In the genomic region with DNA sequence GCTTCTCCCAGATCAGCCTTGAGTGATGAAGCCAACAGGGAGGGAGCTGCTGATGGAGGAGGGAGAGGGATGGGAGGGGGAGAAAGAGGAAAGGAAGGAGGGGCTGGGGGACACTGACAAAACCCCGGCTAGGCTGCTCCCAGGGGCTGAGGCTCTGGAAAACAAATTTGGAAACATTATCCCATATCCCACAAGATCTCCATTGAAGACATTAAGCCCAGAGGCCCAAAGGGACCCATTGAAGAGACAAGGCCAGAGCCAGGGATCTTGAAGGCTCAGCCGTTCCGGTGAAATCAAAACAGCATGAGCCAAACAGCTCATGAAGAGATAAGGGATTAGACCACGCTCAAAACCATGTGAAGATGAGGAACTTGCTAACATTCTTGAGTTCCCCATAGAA, we compare ENCODE assay signal across 18 cellular contexts.
DNase-seq lines count a peak whose midpoint lies in the region; ATAC-seq, FAIRE-seq and TF ChIP-seq lines count a peak whose summit lies in the region.
"Had no signal": no experiment of that assay in that cellular context is flagged by ENCODE, and none has a peak within 500 bp of the region (broad histone marks: within the 10 kb centered on the region; RNA-seq: fewer than 3 reads in every experiment).

No MANE protein-coding gene starts in this region.

- no peak overlapping the region for H3K9ac ChIP-seq in IMR-90 (ENCODE audit: low read depth, low read length)

- no peak for TF ChIP-seq RAD21 in A549 (conservative IDR thresholded peaks at IDR 0.05 in 1 of 2, IDR thresholded peaks at IDR 0.05 in 1 of 2)
- no peak for TF ChIP-seq RAD21 in IMR-90 (IDR thresholded peaks at IDR 0.05; ENCODE audit: low read length)

- H3K36me3 ChIP-seq in IMR-90 (ENCODE audit: control insufficient read depth, insufficient read depth, low read length) (no peaks in the 10 kb centered on the region), A673 (ENCODE audit: insufficient read depth, low read length, poor library complexity, severe bottlenecking) (no peaks in the 10 kb centered on the region)
- H3K36me3 ChIP-seq: sigmoid colon, upper lobe of right lung had no signal

- H3K14ac ChIP-seq in IMR-90 (replicated peaks; ENCODE audit: low read depth, low read length), result 0 out of 2 replicates have a peak overlapping the region, but pooled peaks have one; percentile 29

- peaks cover 19% of the 10 kb centered on the region for H3K4me1 ChIP-seq in A549
- peaks cover 13% of the 10 kb centered on the region for H3K4me1 ChIP-seq in IMR-90 (ENCODE audit: control insufficient read depth, insufficient read depth, low read length)
- H3K4me1 ChIP-seq in right cardiac atrium (ENCODE audit: control insufficient read depth, insufficient read depth, low read length), result no peaks in the 10 kb centered on the region
- peaks cover 3% of the 10 kb centered on the region for H3K4me1 ChIP-seq in A673 (ENCODE audit: insufficient read depth, low read length, poor library complexity, severe bottlenecking)
- H3K4me1 ChIP-seq: sigmoid colon, upper lobe of right lung had no signal

- no peak overlapping the region for H2AK9ac ChIP-seq in IMR-90 (replicated peaks; ENCODE audit: low read depth, low read length, poor library complexity)

- no peaks in the 10 kb centered on the region for H3K9me3 Mint-ChIP-seq in activated naive CD8-positive, alpha-beta T cell treated with anti-CD3 and anti-CD28 coated beads, Interleukin-2, amount 50 U/mL, for 24 hours
- H3K9me3 Mint-ChIP-seq: activated naive CD4-positive, alpha-beta T cell treated with anti-CD3 and anti-CD28 coated beads for 36 hours; IgD-negative memory B cell had no signal

- WGBS in A549 (ENCODE audit: missing lambda C conversion rate), result 88% methylated on average over 4 of the region's 4 CpGs
- WGBS in IMR-90 (ENCODE audit: extremely low coverage in 2 of 2, insufficient read length in 1 of 2), 2 experiments, result no CpG with 5 or more reads among the region's 4 CpGs
- 50% methylated on average over 4 of the region's 4 CpGs for WGBS in right cardiac atrium

- H3K27me3 Mint-ChIP-seq in activated naive CD8-positive, alpha-beta T cell treated with anti-CD3 and anti-CD28 coated beads, Interleukin-2, amount 50 U/mL, for 24 hours, result no peaks in the 10 kb centered on the region
- H3K27me3 Mint-ChIP-seq: IgD-negative memory B cell had no signal

- CTCF ChIA-PET in A549 (lab: Yijun Ruan, JAX) (interaction anchor here (1.0 to 11.3 kb wide), 3 partner anchors 9 to 102 kb away, joined by 3 to 107 read pairs (median 5); no protein-coding TSS in a partner anchor), IMR-90 (lab: Yijun Ruan, JAX) (no interaction called here), A673 (lab: Charles Lee) (no interaction called here)

- dilution Hi-C loops in IMR-90 (cut with HindIII; ENCODE audit: low sequenced_read_pairs, unreplicated experiment), result no loop called here

- H2BK120ac ChIP-seq in IMR-90 (ENCODE audit: low read depth, low read length), result peak overlapping the region; percentile 48

- H3K36me3 Mint-ChIP-seq in activated naive CD8-positive, alpha-beta T cell treated with anti-CD3 and anti-CD28 coated beads, Interleukin-2, amount 50 U/mL, for 24 hours (ENCODE audit: low read depth), result no peaks in the 10 kb centered on the region
- H3K36me3 Mint-ChIP-seq: brain had no signal

- peak overlapping the region; percentile 23 for H2BK20ac ChIP-seq in IMR-90 (ENCODE audit: low read depth, low read length)

- H3K23ac ChIP-seq in IMR-90 (ENCODE audit: low read depth, low read length), result no peak overlapping the region; the same call in 1 of the 2 replicates

- H4K8ac ChIP-seq in IMR-90 (ENCODE audit: low read depth in 2 of 2, low read length in 2 of 2), result peak overlapping the region; percentile 50 to 67; a peak in 3 of 4 replicates

- DNase-seq in A549 (ENCODE audit: low read depth in 1 of 2, low spot score in 1 of 2), result no peak
- no peak for DNase-seq in IMR-90
- no peak for DNase-seq in activated naive CD8-positive, alpha-beta T cell treated with anti-CD3 and anti-CD28 coated beads, Interleukin-2, amount 50 U/mL, for 24 hours
- peak; percentile 29 to 84 (median 79) for DNase-seq in right cardiac atrium
- no peak for DNase-seq in urothelium cell line (ENCODE audit: low spot score)
- no peak for DNase-seq in AML-193 (lab: John Stamatoyannopoulos, UW)
- DNase-seq in A673 (ENCODE audit: low spot score), result no peak
- no peak for DNase-seq in COLO829 (ENCODE audit: low spot score)
- DNase-seq: activated CD4-positive, alpha-beta T cell treated with anti-CD3 and anti-CD28 coated beads for 36 hours; activated naive CD4-positive, alpha-beta T cell treated with anti-CD3 and anti-CD28 coated beads for 36 hours; COR-L47; H7; NCI-H2029 treated with DMSO at 0.1 percent for 48 hours; NCI-H510A; sigmoid colon; upper lobe of right lung had no signal

- peak overlapping the region; percentile 68 for H4K91ac ChIP-seq in IMR-90 (ENCODE audit: insufficient read depth, low read depth, low read length)

- peaks cover 82% of the 10 kb centered on the region for H3K4me1 Mint-ChIP-seq in activated naive CD8-positive, alpha-beta T cell treated with anti-CD3 and anti-CD28 coated beads, Interleukin-2, amount 50 U/mL, for 24 hours

- H3K4me2 ChIP-seq in A549, result no peak overlapping the region
- H3K4me2 ChIP-seq in IMR-90 (ENCODE audit: low read depth, low read length), result no peak overlapping the region

- H3K9me1 ChIP-seq in IMR-90 (ENCODE audit: insufficient read depth, low read length), result peaks cover 8% of the 10 kb centered on the region

- POLR2A ChIA-PET in A549 (lab: Yijun Ruan, JAX), result no interaction called here
- POLR2A ChIA-PET in IMR-90 (lab: Charles Lee; ENCODE audit: unreplicated experiment), result no interaction called here
- POLR2A ChIA-PET in A673 (lab: Charles Lee; ENCODE audit: low non-redundant PET), result no interaction called here

- H3K27me3 ChIP-seq in IMR-90 (ENCODE audit: control insufficient read depth, insufficient read depth, low read length) (no peaks in the 10 kb centered on the region), right cardiac atrium (ENCODE audit: control insufficient read depth, insufficient read depth) (no peaks in the 10 kb centered on the region), A673 (replicated peaks; ENCODE audit: insufficient read depth, low read depth, low read length, poor library complexity) (no peaks in the 10 kb centered on the region)
- H3K27me3 ChIP-seq: sigmoid colon, upper lobe of right lung had no signal

- FAIRE-seq in A549 (lab: Jason Lieb, UNC) (no peak), urothelium cell line (lab: Jason Lieb, UNC) (no peak)

- peak overlapping the region; percentile 70 for H3K18ac ChIP-seq in IMR-90 (ENCODE audit: low read depth, low read length)

- peak overlapping the region; percentile 92 for H3K27ac Mint-ChIP-seq in activated naive CD8-positive, alpha-beta T cell treated with anti-CD3 and anti-CD28 coated beads, Interleukin-2, amount 50 U/mL, for 24 hours
- H3K27ac Mint-ChIP-seq: activated naive CD4-positive, alpha-beta T cell treated with anti-CD3 and anti-CD28 coated beads for 36 hours had no signal

- H3K56ac ChIP-seq in IMR-90 (ENCODE audit: extremely low read depth, insufficient read depth, low read length), result 0 out of 2 replicates have a peak overlapping the region, but pooled peaks have one; percentile 14

- peak overlapping the region; percentile 22 for H2BK5ac ChIP-seq in IMR-90 (ENCODE audit: low read depth, low read length, poor library complexity, severe bottlenecking)

- TF ChIP-seq POLR2A in A549 (IDR thresholded peaks at IDR 0.05; ENCODE audit: low read length) (no peak), IMR-90 (IDR thresholded peaks at IDR 0.05; ENCODE audit: low read depth, low read length) (no peak)

- H3K9me3 ChIP-seq in A549 (no peaks in the 10 kb centered on the region), IMR-90 (ENCODE audit: control insufficient read depth, insufficient read depth, low read length) (no peaks in the 10 kb centered on the region), right cardiac atrium (ENCODE audit: control insufficient read depth, low read length) (no peaks in the 10 kb centered on the region), A673 (ENCODE audit: low read depth, low read length, poor library complexity, severe bottlenecking) (no peaks in the 10 kb centered on the region)
- H3K9me3 ChIP-seq: sigmoid colon, upper lobe of right lung had no signal

- peak overlapping the region; percentile 63 to 95; a peak in 5 of 6 replicates for H3K27ac ChIP-seq in A549
- H3K27ac ChIP-seq in IMR-90 (ENCODE audit: insufficient read depth, low read length), result peak overlapping the region; percentile 13; the same call in 1 of the 2 replicates
- H3K27ac ChIP-seq in right cardiac atrium (ENCODE audit: low read length), result no peak overlapping the region
- H3K27ac ChIP-seq in A673 (ENCODE audit: low read depth, low read length, poor library complexity, severe bottlenecking), result no peak overlapping the region
- H3K27ac ChIP-seq: sigmoid colon, upper lobe of right lung had no signal

- peak overlapping the region; percentile 49 for H4K5ac ChIP-seq in IMR-90 (ENCODE audit: low read depth, low read length)

- H3K4ac ChIP-seq in IMR-90 (ENCODE audit: low read depth, low read length), result peak overlapping the region; percentile 26; the same call in 1 of the 2 replicates

- in situ Hi-C loops in IMR-90 (cut with MboI; ENCODE audit: low sequenced_read_pairs), result no loop called here

- H2AK5ac ChIP-seq in IMR-90 (ENCODE audit: low read depth, low read length), result peak overlapping the region; percentile 38; the same call in 1 of the 2 replicates

- ATAC-seq in A549 (no peak), IMR-90 (ENCODE audit: low read depth) (no peak), right cardiac atrium (peak; percentile 84 to 94)
- no peak for ATAC-seq in activated naive CD8-positive, alpha-beta T cell treated with anti-CD3 and anti-CD28 coated beads, Interleukin-2, amount 50 U/mL, for 24 hours
- ATAC-seq: upper lobe of right lung had no signal

- peak overlapping the region; percentile 69; the same call in 2 of the 3 replicates for H2BK15ac ChIP-seq in IMR-90 (ENCODE audit: low read depth, low read length)

- TF ChIP-seq EP300 in A549 (IDR thresholded peaks at IDR 0.05), result no peak

- H3K4me3 ChIP-seq in A549, result no peak overlapping the region
- H3K4me3 ChIP-seq in IMR-90 (ENCODE audit: insufficient read depth, low read depth, low read length), result no peak overlapping the region
- no peak overlapping the region for H3K4me3 ChIP-seq in right cardiac atrium (ENCODE audit: low read length)
- H3K4me3 ChIP-seq in A673 (ENCODE audit: low read depth, low read length, poor library complexity, severe bottlenecking), result no peak overlapping the region
- H3K4me3 ChIP-seq: sigmoid colon, upper lobe of right lung had no signal

- no peak overlapping the region for H2AFZ ChIP-seq in IMR-90 (replicated peaks; ENCODE audit: low read length, poor library complexity)

- no peak for TF ChIP-seq CTCF in A549 (IDR thresholded peaks at IDR 0.05)
- no peak for TF ChIP-seq CTCF in IMR-90 (conservative IDR thresholded peaks at IDR 0.05; ENCODE audit: low read depth, low read length)
- no peak for TF ChIP-seq CTCF in A673 (conservative IDR thresholded peaks at IDR 0.05; ENCODE audit: low read depth, low read length)

- BruUV-seq in IMR-90 (replicated peaks; lab: Mats Ljungman, UMichigan) (no TSS peak), A673 (replicated peaks; lab: Mats Ljungman, UMichigan) (no TSS peak)

- H4K20me1 ChIP-seq in IMR-90 (ENCODE audit: insufficient read depth, low read length), result no peaks in the 10 kb centered on the region

- intact Hi-C loops in IMR-90 (cut with micrococcal nuclease), result no loop called here
- intact Hi-C loops in right cardiac atrium (cut with DNase I), result no loop called here
- intact Hi-C loops in A673 (cut with micrococcal nuclease; ENCODE audit: unreplicated experiment), result no loop called here

- no peaks in the 10 kb centered on the region for H3K79me1 ChIP-seq in IMR-90 (ENCODE audit: low read depth in 1 of 2, low read length in 2 of 2)

- H3K4me3 Mint-ChIP-seq in activated naive CD8-positive, alpha-beta T cell treated with anti-CD3 and anti-CD28 coated beads, Interleukin-2, amount 50 U/mL, for 24 hours, result no peak overlapping the region
- H3K4me3 Mint-ChIP-seq: activated CD4-positive, alpha-beta T cell treated with anti-CD3 and anti-CD28 coated beads for 36 hours; activated naive CD4-positive, alpha-beta T cell treated with anti-CD3 and anti-CD28 coated beads for 36 hours; brain had no signal

Comparison
In these comparisons a context has a peak if more than half of its experiments do, and no peak if none do; other contexts are left out.
1. ATAC-seq: peak in right cardiac atrium (2 of 2); none in A549 (0 of 2), IMR-90 (single experiment) and activated naive CD8-positive, alpha-beta T cell treated with anti-CD3 and anti-CD28 coated beads, Interleukin-2, amount 50 U/mL, for 24 hours (single experiment).
2. DNase-seq: peak in right cardiac atrium (3 of 3); none in A549 (0 of 2), IMR-90 (single experiment), activated naive CD8-positive, alpha-beta T cell treated with anti-CD3 and anti-CD28 coated beads, Interleukin-2, amount 50 U/mL, for 24 hours (single experiment), urothelium cell line (single experiment), AML-193 (0 of 2), A673 (single experiment) and COLO829 (single experiment).
3. H3K27ac ChIP-seq: peak in A549 (2 of 2) and IMR-90 (single experiment); none in right cardiac atrium (single experiment) and A673 (single experiment).